Comparison of ENCODE assay signal across 1 cellular context in genomic region chr12:109758406-109759075, GRCh38.
TF ChIP-seq lines count a peak whose summit lies in the region.

No MANE protein-coding gene starts in this region.

TF ChIP-seq in WTC11, 78 proteins besides CTCF, POLR2A, EP300 and RAD21 (continued from another document):
- TF ChIP-seq PRDM15 (CRISPR knock-in tag; IDR thresholded peaks at IDR 0.05), result no peak
- TF ChIP-seq ZNF423 (CRISPR knock-in tag; IDR thresholded peaks at IDR 0.05), result no peak
- TF ChIP-seq AFF4 (CRISPR knock-in tag; IDR thresholded peaks at IDR 0.05; ENCODE audit: borderline replicate concordance), result no peak
- TF ChIP-seq FOXK1 (CRISPR knock-in tag; IDR thresholded peaks at IDR 0.05), result no peak
- no peak for TF ChIP-seq ZNF396 (CRISPR knock-in tag; IDR thresholded peaks at IDR 0.05; ENCODE audit: borderline replicate concordance)
- no peak for TF ChIP-seq ZNF317 (CRISPR knock-in tag; IDR thresholded peaks at IDR 0.05; ENCODE audit: borderline replicate concordance, low read depth)
- TF ChIP-seq GABPB1 (CRISPR knock-in tag; IDR thresholded peaks at IDR 0.05), result no peak
- no peak for TF ChIP-seq ETV6 (CRISPR knock-in tag; IDR thresholded peaks at IDR 0.05)
- TF ChIP-seq SMAD3 (CRISPR knock-in tag; IDR thresholded peaks at IDR 0.05; ENCODE audit: borderline replicate concordance), result no peak
- TF ChIP-seq CREB1 (CRISPR knock-in tag; IDR thresholded peaks at IDR 0.05), result no peak
- TF ChIP-seq ATF2 (CRISPR knock-in tag; IDR thresholded peaks at IDR 0.05; ENCODE audit: borderline replicate concordance, low read depth), result no peak
- no peak for TF ChIP-seq ZNF512 (CRISPR knock-in tag; IDR thresholded peaks at IDR 0.05; ENCODE audit: borderline replicate concordance)
- TF ChIP-seq CDX4 (CRISPR knock-in tag; IDR thresholded peaks at IDR 0.05; ENCODE audit: borderline replicate concordance), result no peak
- TF ChIP-seq ZSCAN18 (CRISPR knock-in tag; IDR thresholded peaks at IDR 0.05), result no peak
- no peak for TF ChIP-seq SP1 (CRISPR knock-in tag; conservative IDR thresholded peaks at IDR 0.05)
TF ChIP-seq in WTC11: peak in this region for 0.
